ENCODE assay signal across 17 cellular contexts in the genomic region with DNA sequence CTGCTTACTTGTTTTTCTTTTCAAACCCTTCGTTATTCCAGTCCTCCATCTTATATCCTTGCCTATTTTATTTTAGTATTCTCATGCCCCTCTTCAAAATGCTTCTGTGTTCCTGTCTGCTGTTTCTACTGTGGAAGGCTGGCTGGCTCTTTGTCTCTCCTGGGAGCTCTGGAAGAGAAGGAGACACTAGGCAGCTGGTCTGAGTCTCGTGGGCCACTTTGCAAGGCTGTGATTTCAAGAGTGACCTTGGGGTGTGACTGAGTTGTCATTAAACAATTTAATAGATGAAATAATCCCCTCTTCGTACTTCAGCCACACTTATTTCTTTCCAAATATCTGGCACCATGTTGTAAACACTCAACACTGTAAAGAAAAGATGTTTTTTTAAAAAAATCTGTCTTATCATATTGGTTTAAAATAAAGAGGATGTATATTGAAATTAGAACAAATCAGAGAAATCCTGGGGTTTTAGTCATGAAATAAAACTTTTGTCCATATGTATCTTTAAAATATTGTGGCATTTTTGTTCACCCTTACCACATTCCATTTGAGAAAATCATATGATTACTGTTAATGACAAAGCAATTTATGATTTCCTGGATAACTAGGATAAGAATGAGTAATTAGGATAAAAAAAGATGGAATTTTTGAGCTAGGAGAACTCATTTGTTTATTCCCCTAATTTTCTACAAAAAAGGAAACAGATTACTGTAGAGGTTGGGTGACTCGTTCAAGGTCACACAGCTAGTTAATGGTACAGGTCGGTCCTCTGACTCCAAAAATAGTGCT.
DNase-seq lines count a peak whose midpoint lies in the region; ATAC-seq and TF ChIP-seq lines count a peak whose summit lies in the region.
"Had no signal": no experiment of that assay in that cellular context is flagged by ENCODE, and none has a peak within 500 bp of the region (broad histone marks: within the 10 kb centered on the region; RNA-seq: fewer than 3 reads in every experiment).

No MANE protein-coding gene starts in this region.

- TF ChIP-seq CTCF in HFF-Myc (IDR thresholded peaks at IDR 0.05; ENCODE audit: low read depth, low read length, missing control alignments), result no peak
- TF ChIP-seq CTCF in endodermal cell (conservative IDR thresholded peaks at IDR 0.05), result no peak
- TF ChIP-seq CTCF in BE2C (IDR thresholded peaks at IDR 0.05; ENCODE audit: low read depth, low read length), result no peak

- H3K4me1 ChIP-seq in endodermal cell (ENCODE audit: control insufficient read depth, insufficient read depth, low read length) (no peaks in the 10 kb centered on the region), BE2C (no peaks in the 10 kb centered on the region)

- peak; percentile 73 for DNase-seq in A172 (ENCODE audit: low spot score)
- peak; percentile 20 for DNase-seq in HFF-Myc (ENCODE audit: extremely low read depth, low read depth)
- DNase-seq in amniotic epithelial cell (ENCODE audit: low read depth), result peak; percentile 44
- peak; percentile 27 for DNase-seq in iris pigment epithelial cell (ENCODE audit: low read depth)
- DNase-seq in endodermal cell, result no peak
- no peak for DNase-seq in BE2C
- DNase-seq: activated CD8-positive, alpha-beta memory T cell treated with anti-CD3 and anti-CD28 coated beads, Interleukin-2, amount 10 ng/mL, durations not matched to agents 7 days and 5 days; activated naive CD4-positive, alpha-beta T cell treated with anti-CD3 and anti-CD28 coated beads, Interleukin-2, amount 10 ng/mL, durations not matched to agents 7 days and 5 days; DMS153; NCI-H146; NCI-H510A; occipital lobe had no signal

- H3K27me3 ChIP-seq in endodermal cell (ENCODE audit: control insufficient read depth, insufficient read depth, low read length, poor library complexity, severe bottlenecking), result no peaks in the 10 kb centered on the region
- H3K27me3 ChIP-seq in BE2C, result no peaks in the 10 kb centered on the region

- H3K4me3 Mint-ChIP-seq in endodermal cell, result no peak overlapping the region
- H3K4me3 Mint-ChIP-seq: activated CD8-positive, alpha-beta memory T cell treated with anti-CD3 and anti-CD28 coated beads, Interleukin-2, amount 10 ng/mL, durations not matched to agents 7 days and 5 days; activated naive CD4-positive, alpha-beta T cell treated with anti-CD3 and anti-CD28 coated beads, Interleukin-2, amount 10 ng/mL, durations not matched to agents 7 days and 5 days; central memory CD8-positive, alpha-beta T cell; stimulated activated naive CD8-positive, alpha-beta T cell treated with anti-CD3 and anti-CD28 coated beads, Interleukin-15, Interleukin-2, amounts not matched to agents 100 ng/mL and 50 ng/mL, for 24 hours had no signal

- H3K27ac ChIP-seq in endodermal cell (ENCODE audit: low read depth, low read length), result no peak overlapping the region
- H3K27ac ChIP-seq: KMS-11 had no signal

- H3K27ac Mint-ChIP-seq in endodermal cell, result no peak overlapping the region
- H3K27ac Mint-ChIP-seq: activated CD8-positive, alpha-beta memory T cell treated with anti-CD3 and anti-CD28 coated beads, Interleukin-2, amount 10 ng/mL, durations not matched to agents 7 days and 5 days; activated naive CD4-positive, alpha-beta T cell treated with anti-CD3 and anti-CD28 coated beads, Interleukin-2, amount 10 ng/mL, durations not matched to agents 7 days and 5 days; stimulated activated naive CD8-positive, alpha-beta T cell treated with anti-CD3 and anti-CD28 coated beads, Interleukin-15, Interleukin-2, amounts not matched to agents 100 ng/mL and 50 ng/mL, for 24 hours had no signal

- H3K27me3 Mint-ChIP-seq in endodermal cell (ENCODE audit: insufficient read depth), result no peaks in the 10 kb centered on the region
- H3K27me3 Mint-ChIP-seq: activated CD8-positive, alpha-beta memory T cell treated with anti-CD3 and anti-CD28 coated beads, Interleukin-2, amount 10 ng/mL, durations not matched to agents 7 days and 5 days; activated naive CD4-positive, alpha-beta T cell treated with anti-CD3 and anti-CD28 coated beads, Interleukin-2, amount 10 ng/mL, durations not matched to agents 7 days and 5 days; central memory CD8-positive, alpha-beta T cell; stimulated activated naive CD8-positive, alpha-beta T cell treated with anti-CD3 and anti-CD28 coated beads, Interleukin-15, Interleukin-2, amounts not matched to agents 100 ng/mL and 50 ng/mL, for 24 hours had no signal

- no peak overlapping the region for H3K4me3 ChIP-seq in HFF-Myc (replicated peaks; ENCODE audit: low read depth, low read length)
- no peak overlapping the region for H3K4me3 ChIP-seq in endodermal cell (ENCODE audit: low read length)
- no peak overlapping the region for H3K4me3 ChIP-seq in BE2C (ENCODE audit: low read depth, low read length)

- no peaks in the 10 kb centered on the region for H3K9me3 Mint-ChIP-seq in endodermal cell
- H3K9me3 Mint-ChIP-seq: activated naive CD4-positive, alpha-beta T cell treated with anti-CD3 and anti-CD28 coated beads, Interleukin-2, amount 10 ng/mL, durations not matched to agents 7 days and 5 days; central memory CD8-positive, alpha-beta T cell; stimulated activated naive CD8-positive, alpha-beta T cell treated with anti-CD3 and anti-CD28 coated beads, Interleukin-15, Interleukin-2, amounts not matched to agents 100 ng/mL and 50 ng/mL, for 24 hours had no signal

- H3K36me3 ChIP-seq in endodermal cell (ENCODE audit: control insufficient read depth, insufficient read depth, low read length) (no peaks in the 10 kb centered on the region), BE2C (no peaks in the 10 kb centered on the region)

- WGBS in endodermal cell (ENCODE audit: insufficient coverage in 1 of 2, insufficient read length in 1 of 2), 2 experiments, result 77 to 93% methylated on average over 2 to 4 of the region's 5 CpGs

- H3K4me1 Mint-ChIP-seq in endodermal cell, result peaks cover 1% of the 10 kb centered on the region
- H3K4me1 Mint-ChIP-seq: activated CD8-positive, alpha-beta memory T cell treated with anti-CD3 and anti-CD28 coated beads, Interleukin-2, amount 10 ng/mL, durations not matched to agents 7 days and 5 days; activated naive CD4-positive, alpha-beta T cell treated with anti-CD3 and anti-CD28 coated beads, Interleukin-2, amount 10 ng/mL, durations not matched to agents 7 days and 5 days; central memory CD8-positive, alpha-beta T cell had no signal

- no peaks in the 10 kb centered on the region for H3K36me3 Mint-ChIP-seq in endodermal cell (ENCODE audit: low read depth)
- H3K36me3 Mint-ChIP-seq: activated CD8-positive, alpha-beta memory T cell treated with anti-CD3 and anti-CD28 coated beads, Interleukin-2, amount 10 ng/mL, durations not matched to agents 7 days and 5 days; activated naive CD4-positive, alpha-beta T cell treated with anti-CD3 and anti-CD28 coated beads, Interleukin-2, amount 10 ng/mL, durations not matched to agents 7 days and 5 days had no signal

- H3K9me3 ChIP-seq in endodermal cell (ENCODE audit: control insufficient read depth, low read length) (no peaks in the 10 kb centered on the region), BE2C (no peaks in the 10 kb centered on the region)

- ATAC-seq in HG02759 (IDR thresholded peaks at IDR 0.05; ENCODE audit: unreplicated experiment) (no peak), HG03354 (IDR thresholded peaks at IDR 0.05; ENCODE audit: poor library complexity, severe bottlenecking, unreplicated experiment) (no peak)
- ATAC-seq: activated CD8-positive, alpha-beta memory T cell treated with anti-CD3 and anti-CD28 coated beads, Interleukin-2, amount 10 ng/mL, durations not matched to agents 7 days and 5 days had no signal

- no peak overlapping the region for H3K9ac ChIP-seq in endodermal cell (ENCODE audit: extremely low read depth, low read length, poor library complexity, severe bottlenecking)
- H3K9ac ChIP-seq: KMS-11 had no signal

Comparison
In these comparisons a context has a peak if more than half of its experiments do, and no peak if none do; other contexts are left out.
1. DNase-seq: peak in A172 (single experiment), HFF-Myc (single experiment), amniotic epithelial cell (single experiment) and iris pigment epithelial cell (single experiment); none in endodermal cell (single experiment) and BE2C (single experiment).